Comparison of ENCODE assay signal across 13 cellular contexts in genomic region chr16:46828292-46828691, GRCh38. TPM values are rescaled to one million over a fixed set of nuclear protein-coding genes. Genes with fewer than 3 reads are reported as not detected.
DNase-seq lines count a peak whose midpoint lies in the region; ATAC-seq and TF ChIP-seq lines count a peak whose summit lies in the region.
"Had no signal": no experiment of that assay in that cellular context is flagged by ENCODE, and none has a peak within 500 bp of the region (broad histone marks: within the 10 kb centered on the region; RNA-seq: fewer than 3 reads in every experiment).

No MANE protein-coding gene starts in this region.

- no TSS peak for BruUV-seq in mammary epithelial cell (replicated peaks; lab: Mats Ljungman, UMichigan)

- no peaks in the 10 kb centered on the region for H3K36me3 ChIP-seq in GM23338 (ENCODE audit: insufficient read depth)
- no peaks in the 10 kb centered on the region for H3K36me3 ChIP-seq in gastroesophageal sphincter
- H3K36me3 ChIP-seq in mammary epithelial cell (ENCODE audit: insufficient read depth, low read length): no peaks in the 10 kb centered on the region

- H3K27ac ChIP-seq in GM23338 (ENCODE audit: low read depth) (no peak overlapping the region), gastroesophageal sphincter (no peak overlapping the region), mammary epithelial cell (ENCODE audit: insufficient read depth, low read depth, low read length) (no peak overlapping the region)

- no peak for ATAC-seq in activated CD8-positive, alpha-beta T cell treated with anti-CD3 and anti-CD28 coated beads for 36 hours
- no peak for ATAC-seq in activated CD8-positive, alpha-beta T cell treated with anti-CD3 and anti-CD28 coated beads, Interleukin-2, amount 10 ng/mL, durations not matched to agents 7 days and 5 days
- ATAC-seq in GM23338: no peak
- no peak for ATAC-seq in gastroesophageal sphincter
- no peak for ATAC-seq in GM18870 (IDR thresholded peaks at IDR 0.05; ENCODE audit: unreplicated experiment)
- ATAC-seq: stimulated activated memory B cell treated with anti-CD40 and anti-IgM and Interleukin-4, amounts not matched to agents 10 μg/mL and 1 μg/mL and 100 μg/mL, for 72 hours had no signal

- CTCF ChIA-PET in activated CD8-positive, alpha-beta T cell treated with anti-CD3 and anti-CD28 coated beads for 36 hours (lab: Charles Lee): interaction anchor here (1.0 kb wide), 1 partner anchor 139 kb away, joined by 3 read pairs; the partner anchor contains the start of gene ORC6
- CTCF ChIA-PET in activated CD8-positive, alpha-beta T cell treated with anti-CD3 and anti-CD28 coated beads, Interleukin-2, amount 10 ng/mL, durations not matched to agents 7 days and 5 days (lab: Charles Lee): interaction anchor here (0.6 to 2.0 kb wide), 7 partner anchors 8 to 210 kb away, joined by 3 to 8 read pairs (median 4); no protein-coding TSS in a partner anchor
- CTCF ChIA-PET in mammary epithelial cell (lab: Charles Lee; ENCODE audit: low non-redundant PET): no interaction called here

- no peak for TF ChIP-seq POLR2A in gastroesophageal sphincter (IDR thresholded peaks at IDR 0.05)

- H3K4me2 ChIP-seq in GM23338: peak overlapping the region; percentile 76; the same call in 1 of the 2 replicates
- H3K4me2 ChIP-seq in mammary epithelial cell (ENCODE audit: insufficient read depth, low read depth, low read length): no peak overlapping the region

- intact Hi-C loops in activated CD8-positive, alpha-beta T cell treated with anti-CD3 and anti-CD28 coated beads for 36 hours (cut with micrococcal nuclease): loop anchor here (10.0 kb wide), 1 partner anchor 133 kb away; no protein-coding TSS in a partner anchor
- intact Hi-C loops in mammary epithelial cell (cut with micrococcal nuclease): no loop called here

- H3K4me1 ChIP-seq in GM23338 (ENCODE audit: insufficient read depth) (peaks cover 28% of the 10 kb centered on the region), gastroesophageal sphincter (peaks cover 0 to 18% (median 3%) of the 10 kb centered on the region in 3 donors), mammary epithelial cell (ENCODE audit: insufficient read depth, low read length) (peaks cover 8% of the 10 kb centered on the region)

- H3K27me3 Mint-ChIP-seq in activated CD8-positive, alpha-beta T cell treated with anti-CD3 and anti-CD28 coated beads for 36 hours: no peaks in the 10 kb centered on the region
- H3K27me3 Mint-ChIP-seq in activated CD8-positive, alpha-beta T cell treated with anti-CD3 and anti-CD28 coated beads, Interleukin-2, amount 10 ng/mL, durations not matched to agents 7 days and 5 days (ENCODE audit: low read depth): peaks cover 5% of the 10 kb centered on the region
- H3K27me3 Mint-ChIP-seq in GM23338 (ENCODE audit: insufficient read depth, low read depth, poor library complexity) (peaks cover 5% of the 10 kb centered on the region), nephron (ENCODE audit: low read depth) (peaks cover 8% of the 10 kb centered on the region)
- H3K27me3 Mint-ChIP-seq in T-helper 1 cell treated with Interleukin-12 subunit alpha and Interleukin-12 subunit beta and Interleukin-4 antibody, amounts not matched to agents 30 μg/mL and 1 μg/mL, for 36 hours (ENCODE audit: low read depth): peaks cover 8% of the 10 kb centered on the region
- H3K27me3 Mint-ChIP-seq: stimulated activated memory B cell treated with anti-CD40 and anti-IgM and Interleukin-4, amounts not matched to agents 10 μg/mL and 1 μg/mL and 100 μg/mL, for 72 hours had no signal

- no peak overlapping the region for H3K27ac Mint-ChIP-seq in activated CD8-positive, alpha-beta T cell treated with anti-CD3 and anti-CD28 coated beads for 36 hours
- H3K27ac Mint-ChIP-seq in activated CD8-positive, alpha-beta T cell treated with anti-CD3 and anti-CD28 coated beads, Interleukin-2, amount 10 ng/mL, durations not matched to agents 7 days and 5 days: no peak overlapping the region
- no peak overlapping the region for H3K27ac Mint-ChIP-seq in GM23338
- peak overlapping the region; percentile 31 for H3K27ac Mint-ChIP-seq in T-helper 1 cell treated with Interleukin-12 subunit alpha and Interleukin-12 subunit beta and Interleukin-4 antibody, amounts not matched to agents 30 μg/mL and 1 μg/mL, for 36 hours
- no peak overlapping the region for H3K27ac Mint-ChIP-seq in nephron

- H3K36me3 Mint-ChIP-seq in activated CD8-positive, alpha-beta T cell treated with anti-CD3 and anti-CD28 coated beads for 36 hours (ENCODE audit: low read depth): peaks cover 18% of the 10 kb centered on the region
- H3K36me3 Mint-ChIP-seq in activated CD8-positive, alpha-beta T cell treated with anti-CD3 and anti-CD28 coated beads, Interleukin-2, amount 10 ng/mL, durations not matched to agents 7 days and 5 days (ENCODE audit: low read depth): peaks cover 16% of the 10 kb centered on the region
- H3K36me3 Mint-ChIP-seq in GM23338 (ENCODE audit: low read depth) (peaks cover 8% of the 10 kb centered on the region), nephron (ENCODE audit: low read depth) (peaks cover 5% of the 10 kb centered on the region)
- H3K36me3 Mint-ChIP-seq in T-helper 1 cell treated with Interleukin-12 subunit alpha and Interleukin-12 subunit beta and Interleukin-4 antibody, amounts not matched to agents 30 μg/mL and 1 μg/mL, for 36 hours (ENCODE audit: low read depth): peaks cover 7% of the 10 kb centered on the region

- in situ Hi-C loops in mammary epithelial cell (cut with MboI; ENCODE audit: low sequenced_read_pairs in 2 of 2): no loop called here

- H3K79me2 ChIP-seq in GM23338 (replicated peaks; ENCODE audit: insufficient read depth) (peaks cover 72% of the 10 kb centered on the region), mammary epithelial cell (ENCODE audit: insufficient read depth, low read length) (peaks cover 61% of the 10 kb centered on the region)

- dilution Hi-C loops in mammary epithelial cell (cut with HindIII; ENCODE audit: low sequenced_read_pairs): no loop called here

- peaks cover 36% of the 10 kb centered on the region for H3K4me1 Mint-ChIP-seq in activated CD8-positive, alpha-beta T cell treated with anti-CD3 and anti-CD28 coated beads for 36 hours (ENCODE audit: low read depth)
- H3K4me1 Mint-ChIP-seq in activated CD8-positive, alpha-beta T cell treated with anti-CD3 and anti-CD28 coated beads, Interleukin-2, amount 10 ng/mL, durations not matched to agents 7 days and 5 days (ENCODE audit: low read depth): peaks cover 36% of the 10 kb centered on the region
- H3K4me1 Mint-ChIP-seq in GM23338: peaks cover 24% of the 10 kb centered on the region
- peaks cover 36% of the 10 kb centered on the region for H3K4me1 Mint-ChIP-seq in T-helper 1 cell treated with Interleukin-12 subunit alpha and Interleukin-12 subunit beta and Interleukin-4 antibody, amounts not matched to agents 30 μg/mL and 1 μg/mL, for 36 hours (ENCODE audit: low read depth)
- H3K4me1 Mint-ChIP-seq in nephron: peaks cover 28% of the 10 kb centered on the region

- H3K27me3 ChIP-seq in GM23338 (ENCODE audit: insufficient read depth): no peaks in the 10 kb centered on the region
- no peaks in the 10 kb centered on the region for H3K27me3 ChIP-seq in gastroesophageal sphincter
- H3K27me3 ChIP-seq in mammary epithelial cell (ENCODE audit: insufficient read depth, low read length): no peaks in the 10 kb centered on the region

- no peaks in the 10 kb centered on the region for H3K9me3 Mint-ChIP-seq in activated CD8-positive, alpha-beta T cell treated with anti-CD3 and anti-CD28 coated beads for 36 hours
- no peaks in the 10 kb centered on the region for H3K9me3 Mint-ChIP-seq in activated CD8-positive, alpha-beta T cell treated with anti-CD3 and anti-CD28 coated beads, Interleukin-2, amount 10 ng/mL, durations not matched to agents 7 days and 5 days (ENCODE audit: insufficient read depth)
- peaks cover 4% of the 10 kb centered on the region; the same call in 2 of the 3 replicates for H3K9me3 Mint-ChIP-seq in GM23338
- no peaks in the 10 kb centered on the region for H3K9me3 Mint-ChIP-seq in T-helper 1 cell treated with Interleukin-12 subunit alpha and Interleukin-12 subunit beta and Interleukin-4 antibody, amounts not matched to agents 30 μg/mL and 1 μg/mL, for 36 hours
- H3K9me3 Mint-ChIP-seq in nephron: no peaks in the 10 kb centered on the region
- H3K9me3 Mint-ChIP-seq: stimulated activated memory B cell treated with anti-CD40 and anti-IgM and Interleukin-4, amounts not matched to agents 10 μg/mL and 1 μg/mL and 100 μg/mL, for 72 hours had no signal

- H3K4me3 ChIP-seq in GM23338: peak overlapping the region; percentile 86
- H3K4me3 ChIP-seq in gastroesophageal sphincter: no peak overlapping the region
- H3K4me3 ChIP-seq in mammary epithelial cell (replicated peaks in 1 of 3; ENCODE audit: insufficient read depth in 1 of 3, low read depth in 2 of 3, low read length in 3 of 3): no peak overlapping the region

- no peaks in the 10 kb centered on the region for H3F3A ChIP-seq in GM23338 (replicated peaks; ENCODE audit: low read depth)

- no peak for TF ChIP-seq CTCF in activated CD8-positive, alpha-beta T cell treated with anti-CD3 and anti-CD28 coated beads for 36 hours (IDR thresholded peaks at IDR 0.05)
- TF ChIP-seq CTCF in GM23338 (conservative IDR thresholded peaks at IDR 0.05; ENCODE audit: low read depth in 2 of 2) (no peak), nephron (IDR thresholded peaks at IDR 0.05; ENCODE audit: unreplicated experiment in 3 of 3) (no peak), gastroesophageal sphincter (IDR thresholded peaks at IDR 0.05) (no peak), mammary epithelial cell (conservative IDR thresholded peaks at IDR 0.05 in 1 of 2, IDR thresholded peaks at IDR 0.05 in 1 of 2; ENCODE audit: extremely low read depth in 1 of 2, insufficient read depth in 1 of 2, low read depth in 1 of 2, low read length in 2 of 2) (no peak)

- H3K9ac ChIP-seq in mammary epithelial cell (ENCODE audit: insufficient read depth, low read length): no peak overlapping the region

- peak overlapping the region; percentile 43 for H3K4me3 Mint-ChIP-seq in activated CD8-positive, alpha-beta T cell treated with anti-CD3 and anti-CD28 coated beads for 36 hours
- no peak overlapping the region for H3K4me3 Mint-ChIP-seq in activated CD8-positive, alpha-beta T cell treated with anti-CD3 and anti-CD28 coated beads, Interleukin-2, amount 10 ng/mL, durations not matched to agents 7 days and 5 days
- H3K4me3 Mint-ChIP-seq in GM23338: no peak overlapping the region
- H3K4me3 Mint-ChIP-seq in T-helper 1 cell treated with Interleukin-12 subunit alpha and Interleukin-12 subunit beta and Interleukin-4 antibody, amounts not matched to agents 30 μg/mL and 1 μg/mL, for 36 hours: peak overlapping the region; percentile 28
- H3K4me3 Mint-ChIP-seq in nephron: peak overlapping the region; percentile 19 to 69 (median 51)

- no peak overlapping the region for H2AFZ ChIP-seq in GM23338
- no peak overlapping the region for H2AFZ ChIP-seq in mammary epithelial cell (ENCODE audit: low read depth, low read length)

- H4K20me1 ChIP-seq in GM23338 (replicated peaks; ENCODE audit: insufficient read depth): peaks cover 3% of the 10 kb centered on the region; the same call in 1 of the 2 replicates
- no peaks in the 10 kb centered on the region for H4K20me1 ChIP-seq in mammary epithelial cell (ENCODE audit: insufficient read depth, low read length)

- H3K9me3 ChIP-seq in gastroesophageal sphincter: no peaks in the 10 kb centered on the region
- no peaks in the 10 kb centered on the region for H3K9me3 ChIP-seq in mammary epithelial cell (replicated peaks; ENCODE audit: insufficient read depth, low read length)
- H3K9me3 ChIP-seq: HAP-1 had no signal

- TF ChIP-seq EP300 in gastroesophageal sphincter (IDR thresholded peaks at IDR 0.05): no peak

- H3K9me2 ChIP-seq in GM23338 (ENCODE audit: insufficient read depth): no peaks in the 10 kb centered on the region

- no peak for DNase-seq in activated CD8-positive, alpha-beta T cell treated with anti-CD3 and anti-CD28 coated beads for 36 hours
- DNase-seq in activated CD8-positive, alpha-beta T cell treated with anti-CD3 and anti-CD28 coated beads, Interleukin-2, amount 10 ng/mL, durations not matched to agents 7 days and 5 days: no peak
- no peak for DNase-seq in GM23338 (ENCODE audit: low spot score)
- no peak for DNase-seq in mammary epithelial cell
- DNase-seq: ACHN, NCI-H2081 treated with DMSO at 0.1 percent for 48 hours, T1000 had no signal

- POLR2A ChIA-PET in activated CD8-positive, alpha-beta T cell treated with anti-CD3 and anti-CD28 coated beads for 36 hours (lab: Charles Lee): interaction anchor here (1.6 to 1.7 kb wide), 2 partner anchors 14 to 56 kb away, joined by 6 to 7 read pairs; partner anchors contain the start of gene GPT2
- POLR2A ChIA-PET in activated CD8-positive, alpha-beta T cell treated with anti-CD3 and anti-CD28 coated beads, Interleukin-2, amount 10 ng/mL, durations not matched to agents 7 days and 5 days (lab: Charles Lee): interaction anchor here (1.1 to 1.7 kb wide), 3 partner anchors 134 to 145 kb away, joined by 3 to 5 read pairs (median 4); no protein-coding TSS in a partner anchor

RNA-seq across cellular contexts. Expression of gene C16orf87, which starts 2.7 kb away (rescaled TPM):
- total RNA-seq in activated CD8-positive, alpha-beta T cell treated with anti-CD3 and anti-CD28 coated beads for 36 hours: 10 to 100 TPM; 12.5 to 14.7 TPM
- 1 to 10 TPM; 7.5 to 8.4 TPM for total RNA-seq in activated CD8-positive, alpha-beta T cell treated with anti-CD3 and anti-CD28 coated beads, Interleukin-2, amount 10 ng/mL, durations not matched to agents 7 days and 5 days
- 23.4 and 32.1 TPM in 2 replicates for total RNA-seq in GM23338 (2014; rRNA removed; shearing (Covaris generic))
- polyA plus RNA-seq in GM23338 (2016; fragmentation: Nextera tagmentation; extraction: Ambion mirVana) (40.2 and 46.0 TPM in 2 replicates), mammary epithelial cell (3.5 TPM)
- total RNA-seq in gastroesophageal sphincter (10 to 100 TPM in 2 of 4 donors, 1 to 10 TPM in 2; 5.8 to 13.7 (median 9.4) TPM), mammary epithelial cell (10 to 100 TPM in 1 of 2 donors, 1 to 10 TPM in 1; 8.0 to 12.3 TPM)
- polyA minus RNA-seq in mammary epithelial cell: 4.4 TPM

RNA-seq across cellular contexts. Expression of gene GPT2, which starts 55.9 kb away (rescaled TPM):
- total RNA-seq in activated CD8-positive, alpha-beta T cell treated with anti-CD3 and anti-CD28 coated beads for 36 hours: 10 to 100 TPM; 39.3 to 50.6 TPM
- total RNA-seq in activated CD8-positive, alpha-beta T cell treated with anti-CD3 and anti-CD28 coated beads, Interleukin-2, amount 10 ng/mL, durations not matched to agents 7 days and 5 days: 1 to 10 TPM; 5.4 to 7.3 TPM
- total RNA-seq in GM23338 (2014; rRNA removed; shearing (Covaris generic)): 81.0 and 82.6 TPM in 2 replicates
- polyA plus RNA-seq in GM23338 (2016; fragmentation: Nextera tagmentation; extraction: Ambion mirVana) (48.5 TPM in 2 replicates), mammary epithelial cell (34.8 TPM)
- total RNA-seq in gastroesophageal sphincter (1 to 10 TPM; 3.8 to 8.6 (median 5.4) TPM), mammary epithelial cell (10 to 100 TPM; 59.9 to 81.5 TPM)
- 25.3 TPM for polyA minus RNA-seq in mammary epithelial cell

Comparison
In these comparisons a context has a peak if more than half of its experiments do, and no peak if none do; other contexts are left out.
1. H3K4me3 Mint-ChIP-seq: peak in activated CD8-positive, alpha-beta T cell treated with anti-CD3 and anti-CD28 coated beads for 36 hours (single experiment), T-helper 1 cell treated with Interleukin-12 subunit alpha and Interleukin-12 subunit beta and Interleukin-4 antibody, amounts not matched to agents 30 μg/mL and 1 μg/mL, for 36 hours (single experiment) and nephron (3 of 3); none in activated CD8-positive, alpha-beta T cell treated with anti-CD3 and anti-CD28 coated beads, Interleukin-2, amount 10 ng/mL, durations not matched to agents 7 days and 5 days (single experiment) and GM23338 (single experiment).